Comparison of ENCODE assay signal across 15 cellular contexts in genomic region chr6:44699082-44699481, GRCh38.
DNase-seq lines count a peak whose midpoint lies in the region; ATAC-seq, FAIRE-seq and TF ChIP-seq lines count a peak whose summit lies in the region.
"Had no signal": no experiment of that assay in that cellular context is flagged by ENCODE, and none has a peak within 500 bp of the region (broad histone marks: within the 10 kb centered on the region; RNA-seq: fewer than 3 reads in every experiment).

No MANE protein-coding gene starts in this region.

- no peak overlapping the region for H3K27ac Mint-ChIP-seq in astrocyte (ENCODE audit: unreplicated experiment)
- no peak overlapping the region for H3K27ac Mint-ChIP-seq in activated T-cell treated with anti-CD3 and anti-CD28 coated beads, Interleukin-2, amount 50 U/mL, for 72 hours
- H3K27ac Mint-ChIP-seq: CD8-positive, alpha-beta T cell had no signal

- H3K27me3 ChIP-seq in astrocyte (ENCODE audit: insufficient read depth, low read length), result no peaks in the 10 kb centered on the region

- H3K27me3 Mint-ChIP-seq in astrocyte (ENCODE audit: low read depth, unreplicated experiment), result no peaks in the 10 kb centered on the region
- H3K27me3 Mint-ChIP-seq in activated T-cell treated with anti-CD3 and anti-CD28 coated beads, Interleukin-2, amount 50 U/mL, for 72 hours (ENCODE audit: low read depth), result no peaks in the 10 kb centered on the region

- no peak overlapping the region for H3K27ac ChIP-seq in astrocyte (ENCODE audit: low read depth, low read length)

- FAIRE-seq in astrocyte (lab: Jason Lieb, UNC), result no peak

- H3K36me3 ChIP-seq in astrocyte (ENCODE audit: insufficient read depth, low read length), result no peaks in the 10 kb centered on the region
- H3K36me3 ChIP-seq: HAP-1 had no signal

- H2AFZ ChIP-seq in astrocyte (ENCODE audit: low read depth, low read length), result no peak overlapping the region

- no peaks in the 10 kb centered on the region for H4K20me1 ChIP-seq in astrocyte (ENCODE audit: insufficient read depth, low read length)

- no peak overlapping the region for H3K4me3 Mint-ChIP-seq in astrocyte (ENCODE audit: unreplicated experiment)
- H3K4me3 Mint-ChIP-seq in activated T-cell treated with anti-CD3 and anti-CD28 coated beads, Interleukin-2, amount 50 U/mL, for 72 hours, result no peak overlapping the region
- H3K4me3 Mint-ChIP-seq: CD8-positive, alpha-beta T cell had no signal

- H3K36me3 Mint-ChIP-seq in astrocyte (ENCODE audit: low read depth, unreplicated experiment), result no peaks in the 10 kb centered on the region
- no peaks in the 10 kb centered on the region for H3K36me3 Mint-ChIP-seq in activated T-cell treated with anti-CD3 and anti-CD28 coated beads, Interleukin-2, amount 50 U/mL, for 72 hours (ENCODE audit: insufficient read depth in 2 of 2)
- H3K36me3 Mint-ChIP-seq: CD8-positive, alpha-beta T cell had no signal

- TF ChIP-seq CTCF in AG09319 (IDR thresholded peaks at IDR 0.05; ENCODE audit: low read depth, low read length) (no peak), astrocyte (IDR thresholded peaks at IDR 0.05; ENCODE audit: insufficient read depth, low read depth, low read length) (no peak)

- H3K9me3 ChIP-seq in astrocyte (ENCODE audit: insufficient read depth, low read depth, low read length), result no peaks in the 10 kb centered on the region
- H3K9me3 ChIP-seq: HAP-1 had no signal

- H3K4me2 ChIP-seq in astrocyte (ENCODE audit: low read length), result no peak overlapping the region

- no peak for ATAC-seq in activated T-cell treated with anti-CD3 and anti-CD28 coated beads, Interleukin-2, amount 50 U/mL, for 72 hours (replicated peaks in 1 of 2)
- ATAC-seq: CD8-positive, alpha-beta T cell; PC-3 had no signal

- DNase-seq in AG09319 (ENCODE audit: extremely low read depth, low read depth) (peak; percentile 37), GM04503 (ENCODE audit: low read depth) (peak; percentile 47), astrocyte (ENCODE audit: low read depth) (peak; percentile 72), fibroblast of peridontal ligament (ENCODE audit: extremely low read depth) (peak; percentile 25), HCEC 1CT (no peak), Kasumi-1 (lab: John Stamatoyannopoulos, UW) (no peak), MV-4-11 (lab: John Stamatoyannopoulos, UW) (no peak)
- no peak for DNase-seq in activated T-cell treated with anti-CD3 and anti-CD28 coated beads, Interleukin-2, amount 50 U/mL, for 72 hours
- DNase-seq: CD8-positive, alpha-beta T cell; NCI-H1092; NCI-H1694; NCI-H345; NCI-H526 treated with DMSO at 0.1 percent for 48 hours; PC-3 had no signal

- peaks cover 31% of the 10 kb centered on the region for H3K4me1 ChIP-seq in astrocyte (ENCODE audit: insufficient read depth, low read length)
- H3K4me1 ChIP-seq: HAP-1 had no signal

- no peaks in the 10 kb centered on the region for H3K79me2 ChIP-seq in astrocyte (ENCODE audit: insufficient read depth, low read length)

- H3K9me3 Mint-ChIP-seq in astrocyte (ENCODE audit: unreplicated experiment), result peaks cover 3% of the 10 kb centered on the region
- H3K9me3 Mint-ChIP-seq in activated T-cell treated with anti-CD3 and anti-CD28 coated beads, Interleukin-2, amount 50 U/mL, for 72 hours, result no peaks in the 10 kb centered on the region
- H3K9me3 Mint-ChIP-seq: CD8-positive, alpha-beta T cell had no signal

- no peak overlapping the region for H3K4me3 ChIP-seq in astrocyte (ENCODE audit: insufficient read depth, low read depth, low read length)
- H3K4me3 ChIP-seq: HAP-1 had no signal

- no peak overlapping the region for H3K9ac ChIP-seq in astrocyte (ENCODE audit: low read length)

- peaks cover 13% of the 10 kb centered on the region for H3K4me1 Mint-ChIP-seq in astrocyte (ENCODE audit: low read depth, unreplicated experiment)
- peaks cover 22% of the 10 kb centered on the region for H3K4me1 Mint-ChIP-seq in activated T-cell treated with anti-CD3 and anti-CD28 coated beads, Interleukin-2, amount 50 U/mL, for 72 hours (ENCODE audit: low read depth)

Comparison
In these comparisons a context has a peak if more than half of its experiments do, and no peak if none do; other contexts are left out.
1. DNase-seq: peak in AG09319 (single experiment), GM04503 (single experiment), astrocyte (single experiment) and fibroblast of peridontal ligament (single experiment); none in HCEC 1CT (single experiment), Kasumi-1 (0 of 2), activated T-cell treated with anti-CD3 and anti-CD28 coated beads, Interleukin-2, amount 50 U/mL, for 72 hours (0 of 2) and MV-4-11 (single experiment).